22 cellular contexts compared by ENCODE assay signal in genomic region chr7:101723835-101724234, GRCh38.
"Had no signal": no experiment of that assay in that cellular context is flagged by ENCODE, and none has a peak within 500 bp of the region (broad histone marks: within the 10 kb centered on the region; RNA-seq: fewer than 3 reads in every experiment).

No MANE protein-coding gene starts in this region.

- H3K4me1 ChIP-seq: foreskin keratinocyte, heart left ventricle, lower lobe of right lung had no signal

- FAIRE-seq: colon, endothelial cell of umbilical vein, frontal cortex, islet of Langerhans, keratinocyte had no signal

- H3K36me3 ChIP-seq: esophagus muscularis mucosa, gastroesophageal sphincter, heart left ventricle, left lung, lower lobe of right lung had no signal

- H3K9me3 ChIP-seq: lower lobe of right lung, mucosa of descending colon had no signal

- H3K27ac ChIP-seq: coronary artery, dorsolateral prefrontal cortex, esophagus muscularis mucosa, foreskin keratinocyte, gastroesophageal sphincter, heart left ventricle, left lung, lower lobe of right lung had no signal

- H3K4me3 ChIP-seq: coronary artery, dorsolateral prefrontal cortex, esophagus muscularis mucosa, gastroesophageal sphincter, heart left ventricle, left lung, lower lobe of right lung, mucosa of descending colon had no signal

- DNase-seq: dermis blood vessel endothelial cell; dorsolateral prefrontal cortex; effector CD4-positive, alpha-beta T cell; effector memory CD4-positive, alpha-beta T cell; foreskin keratinocyte; heart left ventricle; hippocampal formation; left cardiac atrium; left lung; left ventricle myocardium superior; lower lobe of right lung; mesenchymal stem cell; mucosa of descending colon; naive B cell had no signal

- H3K27me3 ChIP-seq: esophagus muscularis mucosa, gastroesophageal sphincter had no signal

- ATAC-seq: foreskin keratinocyte, gastroesophageal sphincter, heart left ventricle, left cardiac atrium, left lung, left ventricle myocardium superior, lower lobe of right lung, mucosa of descending colon had no signal
